Comparison of ENCODE assay signal across 12 cellular contexts in the genomic region with DNA sequence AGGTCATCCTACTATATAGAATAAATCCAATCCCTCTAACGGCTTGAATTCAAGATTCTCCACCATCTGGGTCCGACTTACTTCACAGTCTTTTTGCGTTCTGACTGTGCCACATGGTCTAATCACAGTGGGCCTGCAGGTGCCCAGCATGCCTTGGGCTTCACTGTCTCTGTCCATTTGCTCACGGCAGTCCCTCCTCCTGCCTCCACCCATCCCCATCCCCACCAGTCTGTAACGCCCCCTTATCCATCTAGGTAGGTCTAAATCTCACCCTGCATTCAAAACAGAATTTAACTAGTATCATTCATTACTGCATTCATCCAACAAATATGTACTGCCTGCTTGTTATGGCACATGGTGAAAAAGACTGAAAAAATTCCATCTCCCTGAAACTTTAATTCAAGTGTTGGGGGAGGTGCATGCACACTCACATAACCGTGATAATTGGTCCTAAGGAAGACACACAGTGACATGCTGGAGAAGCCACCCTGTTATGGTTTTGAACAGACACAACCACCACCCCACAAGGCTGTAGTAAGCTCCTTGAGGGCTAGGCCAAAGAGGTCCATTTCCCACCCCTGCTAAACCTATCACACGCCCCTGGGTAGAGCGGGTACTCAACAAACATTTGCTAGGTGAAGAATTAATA. TPM values are rescaled to one million over a fixed set of nuclear protein-coding genes. Genes with fewer than 3 reads are reported as not detected.
DNase-seq lines count a peak whose midpoint lies in the region; ATAC-seq and TF ChIP-seq lines count a peak whose summit lies in the region.
"Had no signal": no experiment of that assay in that cellular context is flagged by ENCODE, and none has a peak within 500 bp of the region (broad histone marks: within the 10 kb centered on the region; RNA-seq: fewer than 3 reads in every experiment).

No MANE protein-coding gene starts in this region.

- peaks cover 3 to 26% of the 10 kb centered on the region in 2 donors for H3K36me3 ChIP-seq in ascending aorta
- no peaks in the 10 kb centered on the region for H3K36me3 ChIP-seq in esophagus (ENCODE audit: control insufficient read depth in 2 of 2, insufficient read depth in 2 of 2, low read length in 1 of 2)
- H3K36me3 ChIP-seq in muscle layer of colon (ENCODE audit: insufficient read depth, low read length) = peaks cover 9% of the 10 kb centered on the region
- H3K36me3 ChIP-seq in upper lobe of left lung = no peaks in the 10 kb centered on the region
- no peaks in the 10 kb centered on the region for H3K36me3 ChIP-seq in suprapubic skin

- H3K4me3 ChIP-seq in ascending aorta = peak overlapping the region in 1 of 2 donors; percentile 32
- no peak overlapping the region for H3K4me3 ChIP-seq in esophagus (ENCODE audit: low read depth in 1 of 2, low read length in 2 of 2)
- peak overlapping the region in 1 of 2 donors; percentile 7 for H3K4me3 ChIP-seq in muscle layer of colon (ENCODE audit: low read depth in 1 of 2, low read length in 2 of 2)
- H3K4me3 ChIP-seq in upper lobe of left lung = no peak overlapping the region
- no peak overlapping the region for H3K4me3 ChIP-seq in suprapubic skin

- H3K9me3 ChIP-seq in ascending aorta = no peaks in the 10 kb centered on the region
- H3K9me3 ChIP-seq in esophagus (ENCODE audit: control insufficient read depth in 2 of 2, insufficient read depth in 1 of 2, low read depth in 1 of 2, low read length in 1 of 2) = no peaks in the 10 kb centered on the region
- H3K9me3 ChIP-seq in muscle layer of colon (ENCODE audit: low read length) = no peaks in the 10 kb centered on the region
- H3K9me3 ChIP-seq in upper lobe of left lung = no peaks in the 10 kb centered on the region
- H3K9me3 ChIP-seq in suprapubic skin = no peaks in the 10 kb centered on the region

- no peak for TF ChIP-seq CTCF in ascending aorta (IDR thresholded peaks at IDR 0.05)
- TF ChIP-seq CTCF in upper lobe of left lung (IDR thresholded peaks at IDR 0.05) = no peak
- no peak for TF ChIP-seq CTCF in suprapubic skin (IDR thresholded peaks at IDR 0.05)

- DNase-seq in ascending aorta (ENCODE audit: low spot score in 2 of 2) (no peak), upper lobe of left lung (no peak), suprapubic skin (ENCODE audit: low spot score in 2 of 2) (no peak), left colon (no peak), retina (no peak)
- DNase-seq: activated CD4-positive, alpha-beta T cell treated with anti-CD3 and anti-CD28 coated beads, Interleukin-2, amount 50 U/mL, for 1 hour; activated naive CD4-positive, alpha-beta T cell treated with Interleukin-2 at 50 U/mL for 16 hours; NCI-H1436; NCI-H2171 treated with DMSO at 0.1 percent for 48 hours; NCI-H82 had no signal

- H3K9ac ChIP-seq in muscle layer of colon (ENCODE audit: low read length) = peak overlapping the region; percentile 63

- WGBS in esophagus, 2 donors = 81 to 82% methylated on average over 8 of the region's 8 CpGs
- WGBS in upper lobe of left lung, 2 donors = 79 to 92% methylated on average over 8 of the region's 8 CpGs
- 90% methylated on average over 8 of the region's 8 CpGs for WGBS in suprapubic skin

- TF ChIP-seq POLR2A in upper lobe of left lung (IDR thresholded peaks at IDR 0.05) (no peak), suprapubic skin (IDR thresholded peaks at IDR 0.05) (no peak)

- intact Hi-C loops in ascending aorta (cut with DNase I) (no loop called here), left colon (cut with DNase I, micrococcal nuclease) (no loop called here)

- H3K27ac ChIP-seq in ascending aorta (peak overlapping the region; percentile 85 to 87), esophagus (ENCODE audit: low read depth in 2 of 2, low read length in 1 of 2) (peak overlapping the region; percentile 85 to 94), muscle layer of colon (ENCODE audit: low read depth, low read length) (peak overlapping the region; percentile 87), upper lobe of left lung (peak overlapping the region; percentile 34 to 80 (median 75)), suprapubic skin (no peak overlapping the region)

- H3K4me1 ChIP-seq in ascending aorta = peaks cover 45 to 92% of the 10 kb centered on the region in 2 donors
- peaks cover 3 to 12% of the 10 kb centered on the region in 2 donors for H3K4me1 ChIP-seq in esophagus (ENCODE audit: control insufficient read depth in 2 of 2, insufficient read depth in 2 of 2, low read length in 1 of 2)
- H3K4me1 ChIP-seq in muscle layer of colon (ENCODE audit: insufficient read depth, low read length) = peaks cover 94% of the 10 kb centered on the region
- peaks cover 32 to 54% (median 47%) of the 10 kb centered on the region in 4 donors for H3K4me1 ChIP-seq in upper lobe of left lung
- H3K4me1 ChIP-seq in suprapubic skin = no peaks in the 10 kb centered on the region

- ATAC-seq in upper lobe of left lung (ENCODE audit: low FRiP score in 2 of 2) = no peak
- no peak for ATAC-seq in left colon

- TF ChIP-seq EP300 in upper lobe of left lung (IDR thresholded peaks at IDR 0.05) (no peak), suprapubic skin (IDR thresholded peaks at IDR 0.05) (no peak)

- H3K27me3 ChIP-seq in ascending aorta (no peaks in the 10 kb centered on the region), esophagus (ENCODE audit: control insufficient read depth in 1 of 2, insufficient read depth in 2 of 2, low read length in 2 of 2) (no peaks in the 10 kb centered on the region), muscle layer of colon (ENCODE audit: control insufficient read depth in 1 of 2, insufficient read depth in 2 of 2, low read length in 2 of 2) (no peaks in the 10 kb centered on the region), upper lobe of left lung (no peaks in the 10 kb centered on the region), suprapubic skin (no peaks in the 10 kb centered on the region)

RNA-seq across cellular contexts. Expression of gene SORBS1, which starts 24.2 kb away (rescaled TPM):
- total RNA-seq in ascending aorta = 416 TPM
- polyA plus RNA-seq in esophagus = 10 to 100 TPM; 32.7 to 66.3 TPM
- 100 to 1,000 TPM in 1 of 6 donors, 10 to 100 TPM in 5; 45.8 to 116 (median 71.7) TPM for total RNA-seq in upper lobe of left lung
- 10 to 100 TPM; 28.1 to 92.5 (median 41.7) TPM for total RNA-seq in suprapubic skin
- total RNA-seq in left colon = 100 to 1,000 TPM in 1 of 2 donors, 10 to 100 TPM in 1; 20.6 to 120 TPM
